Comparison of ENCODE assay signal across 9 cellular contexts in genomic region chr19:56811480-56811879, GRCh38. TPM values are rescaled to one million over a fixed set of nuclear protein-coding genes. Genes with fewer than 3 reads are reported as not detected.
"Had no signal": no experiment of that assay in that cellular context is flagged by ENCODE, and none has a peak within 500 bp of the region (broad histone marks: within the 10 kb centered on the region; RNA-seq: fewer than 3 reads in every experiment).

No MANE protein-coding gene starts in this region.

- H3K27ac ChIP-seq: HL-60 had no signal

- ATAC-seq: K562 had no signal

- FAIRE-seq: HTR-8/SVneo, K562 had no signal

- H3K4me3 ChIP-seq: K562 had no signal

- DNase-seq: IMR-90, KBM-7, KG1 had no signal

RNA-seq across cellular contexts. Expression of gene PEG3, which starts 29.0 kb away (rescaled TPM):
- total RNA-seq: HT-29, HT1080, IMR-90 had no signal
- polyA plus RNA-seq: IgD-negative memory B cell, IMR-90 had no signal

RNA-seq across cellular contexts. Expression of gene ZIM2, which starts 29.0 kb away (rescaled TPM):
- total RNA-seq: HT-29, HT1080, IMR-90, K562 had no signal
- polyA plus RNA-seq: IgD-negative memory B cell, IMR-90, K562 had no signal
